In genomic region chr10:17033529-17034250, GRCh38 we compare ENCODE assay signal across 18 cellular contexts.
DNase-seq lines count a peak whose midpoint lies in the region; ATAC-seq and TF ChIP-seq lines count a peak whose summit lies in the region.
"Had no signal": no experiment of that assay in that cellular context is flagged by ENCODE, and none has a peak within 500 bp of the region (broad histone marks: within the 10 kb centered on the region; RNA-seq: fewer than 3 reads in every experiment).

No MANE protein-coding gene starts in this region.

- H3K4me1 Mint-ChIP-seq in CD4-positive, CD25-positive, alpha-beta regulatory T cell, result peaks cover 13 to 38% (median 28%) of the 10 kb centered on the region in 4 donors
- H3K4me1 Mint-ChIP-seq in naive thymus-derived CD4-positive, alpha-beta T cell, result peaks cover 24 to 64% (median 51%) of the 10 kb centered on the region in 7 donors

- no peaks in the 10 kb centered on the region for H3K9me3 Mint-ChIP-seq in CD4-positive, CD25-positive, alpha-beta regulatory T cell
- H3K9me3 Mint-ChIP-seq in naive thymus-derived CD4-positive, alpha-beta T cell, result peaks cover 0 to 2% (median 0%) of the 10 kb centered on the region in 11 donors
- H3K9me3 Mint-ChIP-seq: stimulated activated memory B cell treated with anti-CD40 and anti-IgM and Interleukin-4, amounts not matched to agents 10 μg/mL and 1 μg/mL and 100 μg/mL, for 72 hours had no signal

- no peaks in the 10 kb centered on the region for H3K36me3 ChIP-seq in CD4-positive, CD25-positive, alpha-beta regulatory T cell (ENCODE audit: control insufficient read depth, insufficient read depth, low read length)
- no peaks in the 10 kb centered on the region for H3K36me3 ChIP-seq in naive thymus-derived CD4-positive, alpha-beta T cell (ENCODE audit: control insufficient read depth in 2 of 3, insufficient read depth in 3 of 3, low read length in 3 of 3)
- H3K36me3 ChIP-seq in brain microvascular endothelial cell (replicated peaks), result no peaks in the 10 kb centered on the region
- H3K36me3 ChIP-seq: breast epithelium, SJSA1, upper lobe of right lung had no signal

- intact Hi-C loops in naive thymus-derived CD4-positive, alpha-beta T cell (cut with micrococcal nuclease), result loop anchor here in 1 of 2 donors (1.0 kb wide), 1 partner anchor 10 kb away; no protein-coding TSS in a partner anchor

- H3K36me3 Mint-ChIP-seq in CD4-positive, CD25-positive, alpha-beta regulatory T cell, result peaks cover 4% of the 10 kb centered on the region
- H3K36me3 Mint-ChIP-seq in naive thymus-derived CD4-positive, alpha-beta T cell, result peaks cover 0 to 16% (median 14%) of the 10 kb centered on the region in 5 donors
- H3K36me3 Mint-ChIP-seq: stimulated activated memory B cell treated with anti-CD40 and anti-IgM and Interleukin-4, amounts not matched to agents 10 μg/mL and 1 μg/mL and 100 μg/mL, for 72 hours had no signal

- peak in 1 of 3 donors; percentile 10 for DNase-seq in CD4-positive, CD25-positive, alpha-beta regulatory T cell
- DNase-seq in KBM-7 (peak; percentile 38), DMS153 treated with DMSO at 0.1 percent for 48 hours (lab: John Stamatoyannopoulos, UW; ENCODE audit: unreplicated experiment) (no peak), brain microvascular endothelial cell (no peak)
- peak; percentile 3 for DNase-seq in central memory CD4-positive, alpha-beta T cell
- DNase-seq in naive thymus-derived CD4-positive, alpha-beta T cell, result peak in 1 of 9 donors; percentile 7
- DNase-seq in effector CD4-positive, alpha-beta T cell, result no peak
- DNase-seq: activated gamma-delta T cell treated with Interleukin-2 at 50 U/mL for 16 hours, GOT3, head of caudate nucleus, mucosa of descending colon, NCI-H1105, upper lobe of right lung had no signal

- H3K27me3 ChIP-seq in CD4-positive, CD25-positive, alpha-beta regulatory T cell (ENCODE audit: control insufficient read depth, insufficient read depth, low read length), result no peaks in the 10 kb centered on the region
- no peaks in the 10 kb centered on the region for H3K27me3 ChIP-seq in naive thymus-derived CD4-positive, alpha-beta T cell (ENCODE audit: control insufficient read depth in 2 of 2, insufficient read depth in 2 of 2, low read length in 2 of 2)
- H3K27me3 ChIP-seq in brain microvascular endothelial cell (replicated peaks), result no peaks in the 10 kb centered on the region
- H3K27me3 ChIP-seq: breast epithelium, SJSA1, upper lobe of right lung had no signal

- peaks cover 17% of the 10 kb centered on the region for H3K4me1 ChIP-seq in CD4-positive, CD25-positive, alpha-beta regulatory T cell (ENCODE audit: control insufficient read depth, insufficient read depth, low read length, poor library complexity, severe bottlenecking)
- peaks cover 19 to 22% of the 10 kb centered on the region in 2 donors for H3K4me1 ChIP-seq in naive thymus-derived CD4-positive, alpha-beta T cell (ENCODE audit: control insufficient read depth in 2 of 2, insufficient read depth in 2 of 2, low read length in 2 of 2)
- H3K4me1 ChIP-seq: breast epithelium, parathyroid adenoma had no signal

- H3K27ac Mint-ChIP-seq in CD4-positive, CD25-positive, alpha-beta regulatory T cell, result peak overlapping the region in 2 of 3 donors; percentile 29 to 90
- H3K27ac Mint-ChIP-seq in naive thymus-derived CD4-positive, alpha-beta T cell, result peak overlapping the region in 8 of 9 donors; percentile 24 to 92 (median 62)
- H3K27ac Mint-ChIP-seq: stimulated activated memory B cell treated with anti-CD40 and anti-IgM and Interleukin-4, amounts not matched to agents 10 μg/mL and 1 μg/mL and 100 μg/mL, for 72 hours had no signal

- no peak overlapping the region for H3K4me3 ChIP-seq in CD4-positive, CD25-positive, alpha-beta regulatory T cell (ENCODE audit: low read depth, low read length)
- H3K4me3 ChIP-seq in naive thymus-derived CD4-positive, alpha-beta T cell (ENCODE audit: low read length), result no peak overlapping the region
- H3K4me3 ChIP-seq in brain microvascular endothelial cell (ENCODE audit: low read depth, low read length), result no peak overlapping the region
- H3K4me3 ChIP-seq: breast epithelium, mucosa of descending colon, SJSA1, upper lobe of right lung had no signal

- no peak overlapping the region for H3K27ac ChIP-seq in CD4-positive, CD25-positive, alpha-beta regulatory T cell (ENCODE audit: insufficient read depth, low read length, poor library complexity, severe bottlenecking)
- H3K27ac ChIP-seq in naive thymus-derived CD4-positive, alpha-beta T cell (ENCODE audit: low read depth, low read length), result no peak overlapping the region
- H3K27ac ChIP-seq in brain microvascular endothelial cell, result no peak overlapping the region
- H3K27ac ChIP-seq: breast epithelium, parathyroid adenoma, SJSA1, upper lobe of right lung had no signal

- no peaks in the 10 kb centered on the region for H3K27me3 Mint-ChIP-seq in CD4-positive, CD25-positive, alpha-beta regulatory T cell
- peaks cover 0 to 7% (median 0%) of the 10 kb centered on the region in 5 donors for H3K27me3 Mint-ChIP-seq in naive thymus-derived CD4-positive, alpha-beta T cell
- H3K27me3 Mint-ChIP-seq: stimulated activated memory B cell treated with anti-CD40 and anti-IgM and Interleukin-4, amounts not matched to agents 10 μg/mL and 1 μg/mL and 100 μg/mL, for 72 hours had no signal

- POLR2A ChIA-PET in naive thymus-derived CD4-positive, alpha-beta T cell (lab: Charles Lee), result interaction anchor here (1.6 kb wide), 1 partner anchor 10 kb away, joined by 4 read pairs; no protein-coding TSS in a partner anchor

- no peak for ATAC-seq in CD4-positive, CD25-positive, alpha-beta regulatory T cell (ENCODE audit: low read depth in 2 of 2)
- ATAC-seq in naive thymus-derived CD4-positive, alpha-beta T cell, result no peak
- ATAC-seq in GM21423 (IDR thresholded peaks at IDR 0.05; ENCODE audit: unreplicated experiment), result no peak
- ATAC-seq: mucosa of descending colon; stimulated activated memory B cell treated with anti-CD40 and anti-IgM and Interleukin-4, amounts not matched to agents 10 μg/mL and 1 μg/mL and 100 μg/mL, for 72 hours; upper lobe of right lung had no signal

- H3K9me3 ChIP-seq in CD4-positive, CD25-positive, alpha-beta regulatory T cell (ENCODE audit: control insufficient read depth in 2 of 2, low read length in 2 of 2), result no peaks in the 10 kb centered on the region
- H3K9me3 ChIP-seq in naive thymus-derived CD4-positive, alpha-beta T cell (ENCODE audit: control insufficient read depth in 2 of 3, low read length in 3 of 3), result no peaks in the 10 kb centered on the region
- H3K9me3 ChIP-seq: breast epithelium, mucosa of descending colon, upper lobe of right lung had no signal

- no peak overlapping the region for H3K4me3 Mint-ChIP-seq in CD4-positive, CD25-positive, alpha-beta regulatory T cell
- peak overlapping the region in 4 of 10 donors; percentile 3 to 35 (median 20) for H3K4me3 Mint-ChIP-seq in naive thymus-derived CD4-positive, alpha-beta T cell
- H3K4me3 Mint-ChIP-seq: stimulated activated memory B cell treated with anti-CD40 and anti-IgM and Interleukin-4, amounts not matched to agents 10 μg/mL and 1 μg/mL and 100 μg/mL, for 72 hours had no signal

- no peak for TF ChIP-seq CTCF in brain microvascular endothelial cell (IDR thresholded peaks at IDR 0.05; ENCODE audit: low read depth, low read length, missing control alignments)

- CTCF ChIA-PET in naive thymus-derived CD4-positive, alpha-beta T cell (lab: Charles Lee), result interaction anchor here (1.6 kb wide), 1 partner anchor 8 kb away, joined by 3 read pairs; no protein-coding TSS in a partner anchor

- in situ Hi-C loops in KBM-7 (cut with MboI; ENCODE audit: low pct_unique_long_range_greater_than_20kb, low sequenced_read_pairs) (no loop called here), brain microvascular endothelial cell (cut with HindIII; ENCODE audit: low pct_ligation_motif_present, low sequenced_read_pairs) (no loop called here)

Comparison
In these comparisons a context has a peak if more than half of its experiments do, and no peak if none do; other contexts are left out.
1. DNase-seq: peak in KBM-7 (single experiment) and central memory CD4-positive, alpha-beta T cell (single experiment); none in DMS153 treated with DMSO at 0.1 percent for 48 hours (single experiment), brain microvascular endothelial cell (single experiment) and effector CD4-positive, alpha-beta T cell (single experiment).